15 cellular contexts compared by ENCODE assay signal in the genomic region with DNA sequence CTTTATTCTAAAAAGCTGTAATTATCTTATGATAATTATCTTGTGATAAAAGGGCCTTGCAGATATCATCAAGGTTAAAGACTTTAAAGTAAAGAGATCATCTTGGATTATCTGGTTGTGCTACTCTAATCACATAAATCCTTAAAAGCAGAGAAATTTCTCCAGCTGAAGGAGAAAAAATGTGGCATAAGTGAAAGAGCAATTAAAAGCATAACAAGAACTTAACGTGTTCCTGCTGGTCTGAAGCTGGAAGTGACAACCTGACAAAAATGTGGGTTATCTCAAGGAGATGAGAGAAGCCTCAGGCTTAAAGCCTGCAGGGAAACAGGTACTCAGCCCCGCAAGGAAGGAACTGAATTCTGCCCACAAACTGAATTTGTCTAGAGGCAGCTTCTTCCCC.
DNase-seq lines count a peak whose midpoint lies in the region; ATAC-seq, FAIRE-seq and TF ChIP-seq lines count a peak whose summit lies in the region.
"Had no signal": no experiment of that assay in that cellular context is flagged by ENCODE, and none has a peak within 500 bp of the region (broad histone marks: within the 10 kb centered on the region; RNA-seq: fewer than 3 reads in every experiment).

No MANE protein-coding gene starts in this region.

- peak overlapping the region; percentile 13 for H2AFZ ChIP-seq in neural progenitor cell (replicated peaks)
- H2AFZ ChIP-seq: GM23248 had no signal

- H4K20me1 ChIP-seq in neural progenitor cell (ENCODE audit: low read depth), result no peaks in the 10 kb centered on the region
- H4K20me1 ChIP-seq: BLaER1 treated with 17β-estradiol and CSF1 and Interleukin-3, amounts not matched to agents 10 nM and 100 nM had no signal

- no peak for TF ChIP-seq CTCF in D721Med (IDR thresholded peaks at IDR 0.05; ENCODE audit: insufficient read depth, missing control alignments)
- TF ChIP-seq CTCF in endodermal cell (conservative IDR thresholded peaks at IDR 0.05), result no peak
- TF ChIP-seq CTCF in neural progenitor cell (IDR thresholded peaks at IDR 0.05), result no peak

- H3K4me3 Mint-ChIP-seq in endodermal cell (no peak overlapping the region), neural progenitor cell (no peak overlapping the region)
- H3K4me3 Mint-ChIP-seq: CD4-positive, CD25-positive, alpha-beta regulatory T cell; H9 had no signal

- H3K27me3 Mint-ChIP-seq in endodermal cell (ENCODE audit: insufficient read depth) (peaks cover 54% of the 10 kb centered on the region), neural progenitor cell (ENCODE audit: insufficient read depth, low read depth) (no peaks in the 10 kb centered on the region)
- H3K27me3 Mint-ChIP-seq: CD4-positive, CD25-positive, alpha-beta regulatory T cell had no signal

- H3K27ac ChIP-seq in endodermal cell (ENCODE audit: low read depth, low read length) (no peak overlapping the region), neural progenitor cell (no peak overlapping the region)
- H3K27ac ChIP-seq: BLaER1 treated with 17β-estradiol and CSF1 and Interleukin-3, amounts not matched to agents 10 nM and 100 nM; GM23248 had no signal

- no peak overlapping the region for H3K9ac ChIP-seq in endodermal cell (ENCODE audit: extremely low read depth, low read length, poor library complexity, severe bottlenecking)
- H3K9ac ChIP-seq in neural progenitor cell, result no peak overlapping the region
- H3K9ac ChIP-seq: BLaER1 treated with 17β-estradiol and CSF1 and Interleukin-3, amounts not matched to agents 10 nM and 100 nM; GM23248 had no signal

- H3F3A ChIP-seq in neural progenitor cell (ENCODE audit: low read depth), result no peaks in the 10 kb centered on the region

- peak; percentile 68 for FAIRE-seq in D721Med (lab: Jason Lieb, UNC)
- FAIRE-seq: GM12891, HTR-8/SVneo had no signal

- no peaks in the 10 kb centered on the region for H3K9me3 Mint-ChIP-seq in endodermal cell
- H3K9me3 Mint-ChIP-seq in neural progenitor cell, result no peaks in the 10 kb centered on the region
- H3K9me3 Mint-ChIP-seq: H9 had no signal

- H3K36me3 Mint-ChIP-seq in endodermal cell (ENCODE audit: low read depth) (no peaks in the 10 kb centered on the region), neural progenitor cell (no peaks in the 10 kb centered on the region)
- H3K36me3 Mint-ChIP-seq: CD4-positive, CD25-positive, alpha-beta regulatory T cell had no signal

- H3K4me2 ChIP-seq in neural progenitor cell, result no peak overlapping the region
- H3K4me2 ChIP-seq: BLaER1 treated with 17β-estradiol and CSF1 and Interleukin-3, amounts not matched to agents 10 nM and 100 nM had no signal

- no peak overlapping the region for H3K4me3 ChIP-seq in endodermal cell (ENCODE audit: low read length)
- H3K4me3 ChIP-seq in neural progenitor cell, result no peak overlapping the region
- H3K4me3 ChIP-seq: BLaER1 treated with 17β-estradiol and CSF1 and Interleukin-3, amounts not matched to agents 10 nM and 100 nM; GM23248 had no signal

- H3K79me2 ChIP-seq in neural progenitor cell (ENCODE audit: low read depth), result no peaks in the 10 kb centered on the region

- no peaks in the 10 kb centered on the region for H3K36me3 ChIP-seq in endodermal cell (ENCODE audit: control insufficient read depth, insufficient read depth, low read length)
- H3K36me3 ChIP-seq in neural progenitor cell, result no peaks in the 10 kb centered on the region
- H3K36me3 ChIP-seq: BLaER1 treated with 17β-estradiol and CSF1 and Interleukin-3, amounts not matched to agents 10 nM and 100 nM had no signal

- H3K27ac Mint-ChIP-seq in endodermal cell (no peak overlapping the region), neural progenitor cell (no peak overlapping the region)
- H3K27ac Mint-ChIP-seq: CD4-positive, CD25-positive, alpha-beta regulatory T cell; H9 had no signal

- DNase-seq in D721Med (ENCODE audit: insufficient read length, low spot score) (no peak), SK-N-DZ (ENCODE audit: low spot score) (peak; percentile 13), endodermal cell (peak; percentile 41), neural progenitor cell (ENCODE audit: low spot score) (peak; percentile 2), GF-D8 (lab: John Stamatoyannopoulos, UW) (no peak)
- DNase-seq in stimulated activated CD4-positive, alpha-beta T cell treated with anti-CD3 and anti-CD28 coated beads, Interleukin-15, amount 100 ng/mL, for 24 hours, result no peak
- DNase-seq: ACHN; CD4-positive, CD25-positive, alpha-beta regulatory T cell; DMS79; GM23248; H9 had no signal

- H3K4me1 Mint-ChIP-seq in endodermal cell, result peaks cover 5% of the 10 kb centered on the region
- no peaks in the 10 kb centered on the region for H3K4me1 Mint-ChIP-seq in neural progenitor cell
- H3K4me1 Mint-ChIP-seq: CD4-positive, CD25-positive, alpha-beta regulatory T cell had no signal

- H3K4me1 ChIP-seq in endodermal cell (ENCODE audit: control insufficient read depth, insufficient read depth, low read length) (no peaks in the 10 kb centered on the region), neural progenitor cell (no peaks in the 10 kb centered on the region)
- H3K4me1 ChIP-seq: BLaER1 treated with 17β-estradiol and CSF1 and Interleukin-3, amounts not matched to agents 10 nM and 100 nM had no signal

- H3K9me3 ChIP-seq in endodermal cell (ENCODE audit: control insufficient read depth, low read length), result no peaks in the 10 kb centered on the region
- H3K9me3 ChIP-seq in neural progenitor cell (ENCODE audit: low read depth), result no peaks in the 10 kb centered on the region
- H3K9me3 ChIP-seq: BLaER1 treated with 17β-estradiol and CSF1 and Interleukin-3, amounts not matched to agents 10 nM and 100 nM had no signal

- 51 to 54% methylated on average over 2 of the region's 2 CpGs for WGBS in endodermal cell (ENCODE audit: insufficient coverage in 1 of 2, insufficient read length in 1 of 2), 2 experiments

- H3K27me3 ChIP-seq in endodermal cell (ENCODE audit: control insufficient read depth, insufficient read depth, low read length, poor library complexity, severe bottlenecking) (peaks cover 86% of the 10 kb centered on the region), neural progenitor cell (no peaks in the 10 kb centered on the region)
- H3K27me3 ChIP-seq: BLaER1 treated with 17β-estradiol and CSF1 and Interleukin-3, amounts not matched to agents 10 nM and 100 nM had no signal

- ATAC-seq in HG02970 (IDR thresholded peaks at IDR 0.05; ENCODE audit: low FRiP score, unreplicated experiment), result no peak

Comparison
In these comparisons a context has a peak if more than half of its experiments do, and no peak if none do; other contexts are left out.
1. DNase-seq: peak in SK-N-DZ (single experiment), endodermal cell (single experiment) and neural progenitor cell (single experiment); none in D721Med (single experiment), stimulated activated CD4-positive, alpha-beta T cell treated with anti-CD3 and anti-CD28 coated beads, Interleukin-15, amount 100 ng/mL, for 24 hours (single experiment) and GF-D8 (single experiment).